ENCODE assay signal across 1 cellular context in genomic region chr2:37168217-37168981, GRCh38.
TF ChIP-seq lines count a peak whose summit lies in the region.

No MANE protein-coding gene starts in this region.

TF ChIP-seq in HepG2, 621 proteins besides CTCF, POLR2A, EP300 and RAD21 (continued from another document and continues in another):
- TF ChIP-seq ZBTB40 (IDR thresholded peaks at IDR 0.05) (no peak), ZBTB40 (CRISPR knock-in tag; IDR thresholded peaks at IDR 0.05) (no peak), ZBTB1 (CRISPR knock-in tag; IDR thresholded peaks at IDR 0.05; ENCODE audit: borderline replicate concordance) (no peak), ZNF333 (CRISPR knock-in tag; IDR thresholded peaks at IDR 0.05; ENCODE audit: borderline replicate concordance) (no peak), ZNF460 (CRISPR knock-in tag; IDR thresholded peaks at IDR 0.05; ENCODE audit: borderline replicate concordance) (peak; percentile 77; the same call in 1 of the 2 replicates), SMAD3 (CRISPR knock-in tag; IDR thresholded peaks at IDR 0.05) (0 out of 2 replicates have a peak, but pooled peaks have one; percentile 20), ZNF512 (CRISPR knock-in tag; IDR thresholded peaks at IDR 0.05) (no peak), ZNF501 (CRISPR knock-in tag; IDR thresholded peaks at IDR 0.05) (0 out of 2 replicates have a peak, but pooled peaks have one; percentile 51), MTF1 (CRISPR knock-in tag; IDR thresholded peaks at IDR 0.05) (no peak), ZNF670 (CRISPR knock-in tag; IDR thresholded peaks at IDR 0.05; ENCODE audit: borderline replicate concordance) (no peak), KDM1A (CRISPR knock-in tag; IDR thresholded peaks at IDR 0.05) (no peak), SMAD1 (CRISPR knock-in tag; IDR thresholded peaks at IDR 0.05; ENCODE audit: borderline replicate concordance, low read depth) (no peak), ATF4 (CRISPR knock-in tag; IDR thresholded peaks at IDR 0.05) (no peak), MXD4 (CRISPR knock-in tag; IDR thresholded peaks at IDR 0.05) (peak; percentile 36; the same call in 1 of the 2 replicates), KDM2A (CRISPR knock-in tag; IDR thresholded peaks at IDR 0.05; ENCODE audit: borderline replicate concordance, low read depth) (0 out of 2 replicates have a peak, but pooled peaks have one; percentile 23), ZUFSP (CRISPR knock-in tag; IDR thresholded peaks at IDR 0.05; ENCODE audit: borderline replicate concordance) (no peak), ZNF710 (CRISPR knock-in tag; IDR thresholded peaks at IDR 0.05; ENCODE audit: borderline replicate concordance) (no peak), ZNF839 (CRISPR knock-in tag; IDR thresholded peaks at IDR 0.05; ENCODE audit: borderline replicate concordance) (no peak), XBP1 (CRISPR knock-in tag; IDR thresholded peaks at IDR 0.05) (no peak), NFIB (CRISPR knock-in tag; IDR thresholded peaks at IDR 0.05; ENCODE audit: borderline replicate concordance) (no peak), NR1H2 (CRISPR knock-in tag; IDR thresholded peaks at IDR 0.05; ENCODE audit: borderline replicate concordance, low read depth) (no peak), SIX4 (CRISPR knock-in tag; IDR thresholded peaks at IDR 0.05) (no peak), SOX5 (CRISPR knock-in tag; IDR thresholded peaks at IDR 0.05; ENCODE audit: borderline replicate concordance) (0 out of 2 replicates have a peak, but pooled peaks have one; percentile 8), SNAPC2 (CRISPR knock-in tag; IDR thresholded peaks at IDR 0.05) (0 out of 2 replicates have a peak, but pooled peaks have one; percentile 54), ZNF780A (CRISPR knock-in tag; IDR thresholded peaks at IDR 0.05) (no peak), ZNF589 (CRISPR knock-in tag; conservative IDR thresholded peaks at IDR 0.05) (no peak), HDAC2 (CRISPR knock-in tag; IDR thresholded peaks at IDR 0.05) (no peak), REXO4 (CRISPR knock-in tag; IDR thresholded peaks at IDR 0.05; ENCODE audit: borderline replicate concordance) (no peak), ZEB1 (IDR thresholded peaks at IDR 0.05; ENCODE audit: insufficient replicate concordance, low read depth) (no peak), ZNF180 (CRISPR knock-in tag; IDR thresholded peaks at IDR 0.05; ENCODE audit: borderline replicate concordance, low read depth) (no peak), MIER3 (CRISPR knock-in tag; IDR thresholded peaks at IDR 0.05; ENCODE audit: borderline replicate concordance) (no peak), ZNF800 (CRISPR knock-in tag; IDR thresholded peaks at IDR 0.05) (no peak), IRF9 (CRISPR knock-in tag; IDR thresholded peaks at IDR 0.05; ENCODE audit: borderline replicate concordance) (no peak), BATF2 (CRISPR knock-in tag; IDR thresholded peaks at IDR 0.05) (no peak), DBP (CRISPR knock-in tag; IDR thresholded peaks at IDR 0.05; ENCODE audit: not compliant biosample characterization) (no peak), CBFB (CRISPR knock-in tag; IDR thresholded peaks at IDR 0.05) (no peak), ELF4 (CRISPR knock-in tag; IDR thresholded peaks at IDR 0.05; ENCODE audit: borderline replicate concordance) (no peak)
